Comparison of ENCODE assay signal across 1 cellular context in the genomic region with DNA sequence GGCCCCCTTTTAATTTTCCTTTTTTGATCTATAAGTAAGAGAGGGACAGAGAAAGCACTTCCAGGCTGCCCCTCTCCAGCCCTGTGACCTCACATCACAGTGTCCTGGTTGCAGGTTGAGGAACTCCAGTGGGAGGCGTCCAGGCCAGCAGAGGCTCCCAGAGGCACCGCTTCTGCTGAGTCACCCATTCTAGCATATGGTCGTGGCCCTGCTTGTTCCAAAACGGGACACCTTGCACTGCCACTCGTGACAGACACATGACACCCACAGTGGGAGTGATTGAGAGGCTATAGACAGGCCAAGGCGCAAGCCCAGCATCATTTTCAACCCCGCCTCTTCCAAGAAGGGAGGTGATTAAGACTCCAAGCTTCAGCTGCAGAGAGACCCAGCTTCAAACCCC.
TF ChIP-seq lines count a peak whose summit lies in the region.

No MANE protein-coding gene starts in this region.

TF ChIP-seq in HepG2, 621 proteins besides CTCF, POLR2A, EP300 and RAD21:
- no peak for TF ChIP-seq ZFP41 (CRISPR knock-in tag; IDR thresholded peaks at IDR 0.05; ENCODE audit: borderline replicate concordance)
- TF ChIP-seq NFE2L2 (IDR thresholded peaks at IDR 0.05; ENCODE audit: low read length), result peak; percentile 45; the same call in 1 of the 2 replicates
- peak in 1 of 2 experiments; percentile 21; a peak in 1 of 4 replicates for TF ChIP-seq MAFK (conservative IDR thresholded peaks at IDR 0.05 in 1 of 2, IDR thresholded peaks at IDR 0.05 in 1 of 2; ENCODE audit: low read length in 2 of 2)
